1 cellular context compared by ENCODE assay signal in genomic region chr11:76648929-76649328, GRCh38.
TF ChIP-seq lines count a peak whose summit lies in the region.

No MANE protein-coding gene starts in this region.

TF ChIP-seq in K562, 482 proteins besides CTCF, POLR2A, EP300 and RAD21 (continued from another document):
- TF ChIP-seq CEBPZ (IDR thresholded peaks at IDR 0.05; ENCODE audit: borderline replicate concordance, low read depth, low read length) (no peak), ZNF318 (IDR thresholded peaks at IDR 0.05; ENCODE audit: borderline replicate concordance in 1 of 2, low read depth in 1 of 2) (no peak), YBX1 (IDR thresholded peaks at IDR 0.05) (no peak), ETV6 (IDR thresholded peaks at IDR 0.05; ENCODE audit: borderline replicate concordance in 1 of 2, low read depth in 2 of 2, low read length in 1 of 2) (no peak), ETV6 (CRISPR knock-in tag; IDR thresholded peaks at IDR 0.05; ENCODE audit: borderline replicate concordance) (no peak)
TF ChIP-seq in K562: peak in this region for 0.
